8 cellular contexts compared by ENCODE assay signal in the genomic region with DNA sequence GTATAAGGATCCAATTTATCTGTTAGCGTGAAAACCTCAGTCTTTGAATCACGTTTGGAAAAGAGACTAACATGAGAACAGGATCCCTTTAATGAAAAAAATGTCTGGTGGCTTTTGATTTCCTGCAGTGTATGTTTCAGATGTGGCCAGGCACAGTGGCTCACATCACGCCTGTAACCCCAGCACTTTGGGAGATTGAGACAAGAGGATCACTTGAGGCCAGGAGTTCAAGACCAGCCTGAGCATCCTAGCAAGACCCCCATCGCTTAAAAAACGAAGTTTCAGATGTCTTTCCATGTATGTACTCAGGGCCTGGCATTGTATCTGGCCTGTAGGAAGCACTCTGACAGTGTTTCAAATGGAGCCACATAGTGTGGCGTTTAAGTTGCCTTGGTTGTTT.
DNase-seq lines count a peak whose midpoint lies in the region; ATAC-seq and TF ChIP-seq lines count a peak whose summit lies in the region.

No MANE protein-coding gene starts in this region.

- H3K14ac ChIP-seq in mesenchymal stem cell (ENCODE audit: low read length in 2 of 2), result no peak overlapping the region

- H2BK15ac ChIP-seq in mesenchymal stem cell (ENCODE audit: low read depth, poor library complexity, severe bottlenecking), result no peak overlapping the region

- H3K4ac ChIP-seq in mesenchymal stem cell (ENCODE audit: low read depth in 1 of 2, low read length in 2 of 2), result no peak overlapping the region

- H3K4me2 ChIP-seq in mesenchymal stem cell (ENCODE audit: low read length, poor library complexity, severe bottlenecking), result no peak overlapping the region

- H3K9ac ChIP-seq in mesenchymal stem cell (ENCODE audit: low read length), result peak overlapping the region; percentile 98

- no peaks in the 10 kb centered on the region for H3K27me3 ChIP-seq in AG04450 (ENCODE audit: control insufficient read depth, insufficient read depth, low read length)
- no peaks in the 10 kb centered on the region for H3K27me3 ChIP-seq in mesenchymal stem cell (ENCODE audit: control insufficient read depth in 1 of 2, insufficient read depth in 1 of 2, low read length in 2 of 2)
- H3K27me3 ChIP-seq in dorsolateral prefrontal cortex, result peaks cover 0 to 15% (median 0%) of the 10 kb centered on the region in 45 donors

- H2AK5ac ChIP-seq in mesenchymal stem cell (ENCODE audit: low read length, severe bottlenecking), result no peak overlapping the region

- no peak overlapping the region for H3K23ac ChIP-seq in mesenchymal stem cell (ENCODE audit: low read length in 2 of 2)

- no peaks in the 10 kb centered on the region for H3K9me3 ChIP-seq in AG04450 (ENCODE audit: control insufficient read depth, insufficient read depth, low read length)
- no peaks in the 10 kb centered on the region for H3K9me3 ChIP-seq in mesenchymal stem cell (ENCODE audit: control insufficient read depth, low read length)

- H3K9me3 Mint-ChIP-seq in activated B cell treated with CpG ODN at 0.5 μM for 24 hours, result no peaks in the 10 kb centered on the region

- ATAC-seq in GM21423 (IDR thresholded peaks at IDR 0.05; ENCODE audit: unreplicated experiment) (peak; percentile 6), activated B cell treated with CpG ODN at 0.5 μM for 24 hours (ENCODE audit: low read depth) (no peak), HG03039 (IDR thresholded peaks at IDR 0.05; ENCODE audit: unreplicated experiment) (no peak), GM21381 (IDR thresholded peaks at IDR 0.05; ENCODE audit: unreplicated experiment) (no peak)

- peak overlapping the region; percentile 45 for H4K8ac ChIP-seq in mesenchymal stem cell (ENCODE audit: low read length)

- H3K4me3 Mint-ChIP-seq in activated B cell treated with CpG ODN at 0.5 μM for 24 hours, result no peak overlapping the region

- peak overlapping the region; percentile 64 for H3K27ac Mint-ChIP-seq in activated B cell treated with CpG ODN at 0.5 μM for 24 hours

- peaks cover 4% of the 10 kb centered on the region for H3K4me1 ChIP-seq in mesenchymal stem cell (ENCODE audit: control insufficient read depth, insufficient read depth, low read depth, low read length)

- TF ChIP-seq CTCF in AG04450 (IDR thresholded peaks at IDR 0.05; ENCODE audit: low read depth, low read length), result no peak
- no peak for TF ChIP-seq CTCF in activated B cell treated with CpG ODN at 0.5 μM for 24 hours (IDR thresholded peaks at IDR 0.05)
- no peak for TF ChIP-seq CTCF in dorsolateral prefrontal cortex (IDR thresholded peaks at IDR 0.05 in 54 of 56, conservative IDR thresholded peaks at IDR 0.05 in 2 of 56; ENCODE audit: low read depth in 1 of 56, partially characterized antibody in 56 of 56)

- WGBS in mesenchymal stem cell, result 93% methylated on average over 6 of the region's 6 CpGs

- DNase-seq in AG04450 (ENCODE audit: low read depth, low spot score) (no peak), activated B cell treated with CpG ODN at 0.5 μM for 24 hours (no peak), mesenchymal stem cell (no peak), dorsolateral prefrontal cortex (no peak), NOMO-1 (lab: John Stamatoyannopoulos, UW; ENCODE audit: unreplicated experiment in 2 of 2) (no peak)

- intact Hi-C loops in activated B cell treated with CpG ODN at 0.5 μM for 24 hours (cut with micrococcal nuclease), result no loop called here
- intact Hi-C loops in dorsolateral prefrontal cortex (cut with DNase I), result no loop called here

- peak overlapping the region; percentile 73 for H3K27ac ChIP-seq in AG04450 (ENCODE audit: low read depth, low read length)
- H3K27ac ChIP-seq in mesenchymal stem cell (ENCODE audit: low read length, poor library complexity, severe bottlenecking), result no peak overlapping the region
- peak overlapping the region in 1 of 59 donors; percentile 46 for H3K27ac ChIP-seq in dorsolateral prefrontal cortex

- POLR2A ChIA-PET in AG04450 (lab: Yijun Ruan, JAX), result interaction anchor here (2.1 kb wide), 1 partner anchor 18 kb away, joined by 5 read pairs; no protein-coding TSS in a partner anchor
- POLR2A ChIA-PET in activated B cell treated with CpG ODN at 0.5 μM for 24 hours (lab: Charles Lee), result no interaction called here

- H4K91ac ChIP-seq in mesenchymal stem cell (ENCODE audit: low read length), result no peak overlapping the region

- H2AFZ ChIP-seq in mesenchymal stem cell (ENCODE audit: low read depth, low read length), result no peak overlapping the region

- H2BK12ac ChIP-seq in mesenchymal stem cell (ENCODE audit: low read length in 2 of 2), result no peak overlapping the region

- peaks cover 45% of the 10 kb centered on the region for H3K36me3 Mint-ChIP-seq in activated B cell treated with CpG ODN at 0.5 μM for 24 hours (ENCODE audit: low read depth)

- peaks cover 24% of the 10 kb centered on the region for H3K79me1 ChIP-seq in mesenchymal stem cell (replicated peaks; ENCODE audit: low read length, poor library complexity, severe bottlenecking)

- H3K36me3 ChIP-seq in mesenchymal stem cell (ENCODE audit: control insufficient read depth in 1 of 2, insufficient read depth in 2 of 2, low read depth in 1 of 2, low read length in 2 of 2), result peaks cover 0 to 28% of the 10 kb centered on the region in 2 experiments

- H3K4me3 ChIP-seq in AG04450 (ENCODE audit: low read depth, low read length) (no peak overlapping the region), mesenchymal stem cell (ENCODE audit: insufficient read depth in 1 of 2, low read depth in 1 of 2, low read length in 2 of 2) (peak overlapping the region in 1 of 2 experiments; percentile 4), dorsolateral prefrontal cortex (no peak overlapping the region)

- H3K18ac ChIP-seq in mesenchymal stem cell (ENCODE audit: low read depth in 1 of 2, low read length in 2 of 2), result no peak overlapping the region

- H2BK120ac ChIP-seq in mesenchymal stem cell (ENCODE audit: low read depth, low read length), result no peak overlapping the region

- peaks cover 60% of the 10 kb centered on the region for H3K4me1 Mint-ChIP-seq in activated B cell treated with CpG ODN at 0.5 μM for 24 hours

- H3K27me3 Mint-ChIP-seq in activated B cell treated with CpG ODN at 0.5 μM for 24 hours, result no peaks in the 10 kb centered on the region

- H2BK5ac ChIP-seq in mesenchymal stem cell (ENCODE audit: low read depth, low read length, poor library complexity, severe bottlenecking), result no peak overlapping the region

- CTCF ChIA-PET in AG04450 (lab: Charles Lee), result interaction anchor here (1.1 kb wide), 1 partner anchor 307 kb away, joined by 3 read pairs; no protein-coding TSS in a partner anchor
- CTCF ChIA-PET in activated B cell treated with CpG ODN at 0.5 μM for 24 hours (lab: Charles Lee), result no interaction called here
